Comparison of ENCODE assay signal across 18 cellular contexts in the genomic region with DNA sequence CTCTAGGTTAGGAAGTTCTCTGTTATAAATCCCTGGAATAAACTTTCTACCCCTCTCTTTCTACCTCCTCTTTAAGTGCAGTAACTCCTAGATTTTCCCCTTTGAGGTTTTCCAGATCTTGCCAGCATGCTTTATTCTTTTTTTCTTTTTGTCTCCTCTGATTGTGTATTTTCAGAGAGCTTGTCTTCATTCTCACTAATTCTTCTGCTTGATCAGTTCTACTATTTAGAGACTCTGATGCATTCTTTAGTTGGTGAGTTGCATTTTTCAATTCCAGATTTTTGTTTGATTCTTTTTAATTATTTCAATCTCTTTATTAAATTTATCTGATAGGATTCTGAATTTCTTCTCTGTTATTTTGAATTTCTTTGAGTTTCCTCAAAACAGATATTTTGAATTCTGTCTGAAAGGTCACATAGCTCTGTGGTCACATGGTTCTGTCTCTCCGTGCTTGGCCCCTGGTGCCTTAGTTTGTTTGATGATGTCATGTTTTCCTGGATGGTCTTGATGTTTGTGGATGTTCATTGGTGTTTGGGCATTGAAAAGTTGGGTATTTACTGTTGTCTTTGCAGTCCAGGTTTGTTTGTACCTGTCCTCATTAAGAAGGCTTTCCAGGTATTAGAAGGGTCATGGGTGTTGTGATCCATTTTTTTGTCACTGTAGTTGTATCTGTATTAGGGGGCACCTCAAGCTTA.
DNase-seq lines count a peak whose midpoint lies in the region; ATAC-seq, FAIRE-seq and TF ChIP-seq lines count a peak whose summit lies in the region.
"Had no signal": no experiment of that assay in that cellular context is flagged by ENCODE, and none has a peak within 500 bp of the region (broad histone marks: within the 10 kb centered on the region; RNA-seq: fewer than 3 reads in every experiment).

No MANE protein-coding gene starts in this region.

- peaks cover 33% of the 10 kb centered on the region for H3K79me2 ChIP-seq in SK-N-SH (ENCODE audit: insufficient read depth)

- intact Hi-C loops in naive thymus-derived CD4-positive, alpha-beta T cell (cut with micrococcal nuclease), result no loop called here

- H3F3A ChIP-seq in SK-N-SH (replicated peaks; ENCODE audit: insufficient read depth), result no peaks in the 10 kb centered on the region

- H3K36me3 ChIP-seq in SK-N-SH (replicated peaks in 1 of 2; ENCODE audit: control insufficient read depth in 1 of 2, insufficient read depth in 2 of 2, low read length in 1 of 2), result peaks cover 0 to 15% of the 10 kb centered on the region in 2 experiments
- no peaks in the 10 kb centered on the region for H3K36me3 ChIP-seq in HEK293 (ENCODE audit: control insufficient read depth in 2 of 2, insufficient read depth in 1 of 2, low read length in 2 of 2)
- peaks cover 0 to 4% (median 0%) of the 10 kb centered on the region in 3 experiments for H3K36me3 ChIP-seq in naive thymus-derived CD4-positive, alpha-beta T cell (ENCODE audit: control insufficient read depth in 2 of 3, insufficient read depth in 3 of 3, low read length in 3 of 3)

- H3K4me3 Mint-ChIP-seq in naive thymus-derived CD4-positive, alpha-beta T cell, result peak overlapping the region in 1 of 10 donors; percentile 10
- H3K4me3 Mint-ChIP-seq: CD4-positive, alpha-beta T cell; HFFc6 had no signal

- H3K4me1 ChIP-seq in SK-N-SH (ENCODE audit: control insufficient read depth in 1 of 2, insufficient read depth in 2 of 2, low read depth in 1 of 2, low read length in 1 of 2), result no peaks in the 10 kb centered on the region
- H3K4me1 ChIP-seq in HEK293 (ENCODE audit: control insufficient read depth, insufficient read depth, low read length), result no peaks in the 10 kb centered on the region
- no peaks in the 10 kb centered on the region for H3K4me1 ChIP-seq in naive thymus-derived CD4-positive, alpha-beta T cell (ENCODE audit: control insufficient read depth in 2 of 2, insufficient read depth in 2 of 2, low read length in 2 of 2)
- H3K4me1 ChIP-seq: A549 had no signal

- TF ChIP-seq CTCF in SK-N-SH (IDR thresholded peaks at IDR 0.05) (no peak), HEK293 (tag by site-specific recombination; IDR thresholded peaks at IDR 0.05) (no peak), coronary artery (IDR thresholded peaks at IDR 0.05) (no peak)

- H3K9me2 ChIP-seq in SK-N-SH, result no peaks in the 10 kb centered on the region; the same call in 1 of the 2 replicates

- H3K27me3 ChIP-seq in SK-N-SH (ENCODE audit: insufficient read depth), result no peaks in the 10 kb centered on the region
- no peaks in the 10 kb centered on the region for H3K27me3 ChIP-seq in naive thymus-derived CD4-positive, alpha-beta T cell (ENCODE audit: control insufficient read depth in 2 of 2, insufficient read depth in 2 of 2, low read length in 2 of 2)

- no peak overlapping the region for H3K4me2 ChIP-seq in SK-N-SH
- H3K4me2 ChIP-seq: A549 had no signal

- no peak for TF ChIP-seq EP300 in SK-N-SH (IDR thresholded peaks at IDR 0.05; ENCODE audit: borderline replicate concordance in 1 of 2, low read depth in 1 of 2, low read length in 1 of 2)

- WGBS in SK-N-SH (ENCODE audit: low lambda C conversion rate), result 91% methylated on average over 1 of the region's 1 CpG

- peaks cover 10 to 56% (median 38%) of the 10 kb centered on the region in 11 donors for H3K9me3 Mint-ChIP-seq in naive thymus-derived CD4-positive, alpha-beta T cell

- FAIRE-seq in islet of Langerhans (lab: Jason Lieb, UNC), result peak; percentile 69

- no peaks in the 10 kb centered on the region for H3K27me3 Mint-ChIP-seq in naive thymus-derived CD4-positive, alpha-beta T cell
- H3K27me3 Mint-ChIP-seq: CD4-positive, alpha-beta T cell had no signal

- no peak overlapping the region for H3K9ac ChIP-seq in SK-N-SH

- TF ChIP-seq RAD21 in SK-N-SH (IDR thresholded peaks at IDR 0.05; ENCODE audit: low read length), result no peak

- H3K9me3 ChIP-seq in SK-N-SH (peaks cover 14% of the 10 kb centered on the region; the same call in 1 of the 2 replicates), HEK293 (ENCODE audit: control insufficient read depth, insufficient read depth, low read depth, low read length) (no peaks in the 10 kb centered on the region)
- H3K9me3 ChIP-seq in naive thymus-derived CD4-positive, alpha-beta T cell (ENCODE audit: control insufficient read depth in 2 of 3, low read length in 3 of 3), result no peaks in the 10 kb centered on the region
- H3K9me3 ChIP-seq: A549 had no signal

- no peak overlapping the region for H2AFZ ChIP-seq in SK-N-SH (ENCODE audit: low read depth)

- DNase-seq in SK-N-SH, result no peak
- DNase-seq in naive thymus-derived CD4-positive, alpha-beta T cell, result no peak
- no peak for DNase-seq in NCI-H526 treated with DMSO at 0.1 percent for 48 hours (lab: John Stamatoyannopoulos, UW)
- DNase-seq in coronary artery (ENCODE audit: low spot score), result no peak
- DNase-seq: AML-193; CD4-positive, alpha-beta T cell; DMS153; DMS79; GDM1; HCEC 1CT; HFFc6; KG1 had no signal

- H3K27ac Mint-ChIP-seq in naive thymus-derived CD4-positive, alpha-beta T cell, result peak overlapping the region in 2 of 9 donors; percentile 44 to 48
- H3K27ac Mint-ChIP-seq: CD4-positive, alpha-beta T cell; HFFc6 had no signal

- POLR2A ChIA-PET in SK-N-SH (lab: Yijun Ruan, JAX), result no interaction called here
- POLR2A ChIA-PET in HEK293 (lab: Yijun Ruan, JAX), result no interaction called here
- POLR2A ChIA-PET in naive thymus-derived CD4-positive, alpha-beta T cell (lab: Charles Lee), result interaction anchor here (0.5 kb wide), 1 partner anchor 15 kb away, joined by 3 read pairs; no protein-coding TSS in a partner anchor

- CTCF ChIA-PET in SK-N-SH (lab: Yijun Ruan, JAX) (interaction anchor here (1.5 to 2.4 kb wide), 2 partner anchors 12 to 31 kb away, joined by 3 to 8 read pairs; no protein-coding TSS in a partner anchor), HEK293 (lab: Yijun Ruan, JAX) (no interaction called here)
- CTCF ChIA-PET in naive thymus-derived CD4-positive, alpha-beta T cell (lab: Charles Lee), result interaction anchor here (0.5 kb wide), 1 partner anchor 64 kb away, joined by 3 read pairs; no protein-coding TSS in a partner anchor

- H3K27ac ChIP-seq in SK-N-SH (ENCODE audit: low read depth in 2 of 2, low read length in 1 of 2) (no peak overlapping the region), HEK293 (ENCODE audit: extremely low read depth, low read depth, low read length) (no peak overlapping the region), coronary artery (no peak overlapping the region)
- H3K27ac ChIP-seq in naive thymus-derived CD4-positive, alpha-beta T cell (ENCODE audit: low read depth, low read length), result no peak overlapping the region
- H3K27ac ChIP-seq: 22Rv1, A549, C4-2B had no signal

- no peaks in the 10 kb centered on the region for H4K20me1 ChIP-seq in SK-N-SH (ENCODE audit: insufficient read depth)

- H3K36me3 Mint-ChIP-seq in naive thymus-derived CD4-positive, alpha-beta T cell, result peaks cover 24 to 61% (median 49%) of the 10 kb centered on the region in 5 donors

- ATAC-seq in SK-N-SH treated with all-trans-retinoic acid at 6 μM for 48 hours, result no peak
- no peak for ATAC-seq in naive thymus-derived CD4-positive, alpha-beta T cell
- ATAC-seq: A549 had no signal

- no peak overlapping the region for H3K4me3 ChIP-seq in SK-N-SH (ENCODE audit: low read depth in 2 of 2, low read length in 1 of 2)
- no peak overlapping the region for H3K4me3 ChIP-seq in HEK293 (ENCODE audit: low read depth, low read length)
- no peak overlapping the region for H3K4me3 ChIP-seq in naive thymus-derived CD4-positive, alpha-beta T cell (ENCODE audit: low read length)
- no peak overlapping the region for H3K4me3 ChIP-seq in coronary artery
- H3K4me3 ChIP-seq: A549 had no signal

- H3K4me1 Mint-ChIP-seq in naive thymus-derived CD4-positive, alpha-beta T cell, result peaks cover 0 to 66% (median 57%) of the 10 kb centered on the region in 7 donors

TF ChIP-seq in SK-N-SH treated with all-trans-retinoic acid at 6 μM for 48 hours, 23 proteins besides CTCF, POLR2A, EP300 and RAD21:
- TF ChIP-seq BACH2 (CRISPR knock-in tag; IDR thresholded peaks at IDR 0.05; ENCODE audit: borderline replicate concordance), result no peak
- TF ChIP-seq ZFP30 (CRISPR knock-in tag; IDR thresholded peaks at IDR 0.05), result peak; percentile 84

TF ChIP-seq in SK-N-SH, 30 proteins besides CTCF, POLR2A, EP300 and RAD21 (continues in another document):
- no peak for TF ChIP-seq NFIC (IDR thresholded peaks at IDR 0.05; ENCODE audit: borderline replicate concordance)
- TF ChIP-seq JUND (IDR thresholded peaks at IDR 0.05), result no peak
- no peak for TF ChIP-seq MEF2A (IDR thresholded peaks at IDR 0.05; ENCODE audit: borderline replicate concordance, low read depth)
- TF ChIP-seq GATA2 (CRISPR knock-in tag; IDR thresholded peaks at IDR 0.05), result no peak
- TF ChIP-seq USF1 (IDR thresholded peaks at IDR 0.05; ENCODE audit: borderline replicate concordance, low read depth), result no peak
- no peak for TF ChIP-seq RXRA (IDR thresholded peaks at IDR 0.05; ENCODE audit: borderline replicate concordance, low read depth)
- TF ChIP-seq RCOR1 (IDR thresholded peaks at IDR 0.05; ENCODE audit: low read length), result no peak
- TF ChIP-seq SMC3 (IDR thresholded peaks at IDR 0.05; ENCODE audit: low read depth, low read length), result no peak
- no peak for TF ChIP-seq FOXM1 (IDR thresholded peaks at IDR 0.05; ENCODE audit: low read depth)

TF ChIP-seq in HEK293, 187 proteins besides CTCF, POLR2A, EP300 and RAD21:
- TF ChIP-seq ATF2 (tag by site-specific recombination; IDR thresholded peaks at IDR 0.05; ENCODE audit: low read depth) (peak; percentile 39), SCRT2 (tag by site-specific recombination; IDR thresholded peaks at IDR 0.05) (no peak)
